In the genomic region with DNA sequence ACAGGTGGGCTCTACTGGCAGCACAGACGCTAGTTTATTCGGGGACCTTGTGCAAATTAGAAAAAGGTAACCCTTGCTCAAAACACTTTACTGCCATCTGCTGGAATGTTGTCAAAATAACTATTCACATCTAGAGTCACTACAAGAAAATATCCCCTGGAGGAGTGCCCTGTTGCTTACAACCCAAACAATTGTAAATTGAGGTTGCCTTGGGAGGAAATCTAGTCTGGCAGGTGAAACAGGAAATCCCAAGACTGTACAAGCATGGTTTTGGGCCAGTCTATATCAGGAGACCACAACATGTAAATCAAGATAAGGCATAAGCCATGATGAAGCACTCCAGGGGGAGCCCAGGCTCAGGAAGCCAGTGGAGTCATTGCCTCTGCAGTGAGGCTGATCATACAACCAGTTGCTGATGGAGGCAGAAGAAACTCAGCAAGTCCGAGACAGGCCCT, we compare ENCODE assay signal across 9 cellular contexts.
DNase-seq lines count a peak whose midpoint lies in the region; ATAC-seq and TF ChIP-seq lines count a peak whose summit lies in the region.
"Had no signal": no experiment of that assay in that cellular context is flagged by ENCODE, and none has a peak within 500 bp of the region (broad histone marks: within the 10 kb centered on the region; RNA-seq: fewer than 3 reads in every experiment).

No MANE protein-coding gene starts in this region.

- intact Hi-C loops in CD4-positive, alpha-beta memory T cell (cut with micrococcal nuclease), result loop anchor here (10.0 kb wide), 1 partner anchor 1426 kb away; no protein-coding TSS in a partner anchor
- intact Hi-C loops in PC-3 (cut with micrococcal nuclease), result loop anchor here (1.0 to 2.0 kb wide), 6 partner anchors 25 to 386 kb away; no protein-coding TSS in a partner anchor

- H3K9me2 ChIP-seq in PC-3 (replicated peaks; ENCODE audit: low read length), result no peaks in the 10 kb centered on the region

- CTCF ChIA-PET in CD4-positive, alpha-beta memory T cell (lab: Charles Lee; ENCODE audit: partially characterized antibody), result interaction anchor here (1.2 kb wide), 1 partner anchor 30 kb away, joined by 3 read pairs; no protein-coding TSS in a partner anchor
- CTCF ChIA-PET in PC-3 (lab: Charles Lee), result interaction anchor here (0.8 kb wide), 1 partner anchor 30 kb away, joined by 3 read pairs; no protein-coding TSS in a partner anchor

- no peaks in the 10 kb centered on the region for H3K36me3 Mint-ChIP-seq in CD4-positive, alpha-beta memory T cell
- H3K36me3 Mint-ChIP-seq in endodermal cell (ENCODE audit: low read depth), result no peaks in the 10 kb centered on the region
- no peaks in the 10 kb centered on the region for H3K36me3 Mint-ChIP-seq in nephron progenitor cell (ENCODE audit: low read depth)
- H3K36me3 Mint-ChIP-seq: naive thymus-derived CD8-positive, alpha-beta T cell had no signal

- H3K27ac Mint-ChIP-seq in CD4-positive, alpha-beta memory T cell, result no peak overlapping the region
- H3K27ac Mint-ChIP-seq in endodermal cell (no peak overlapping the region), nephron progenitor cell (no peak overlapping the region)
- H3K27ac Mint-ChIP-seq: naive thymus-derived CD8-positive, alpha-beta T cell had no signal

- H3K9me3 ChIP-seq in CD4-positive, alpha-beta memory T cell (ENCODE audit: control insufficient read depth in 1 of 2, low read length in 2 of 2), result no peaks in the 10 kb centered on the region
- no peaks in the 10 kb centered on the region for H3K9me3 ChIP-seq in PC-3 (ENCODE audit: low read length)
- no peaks in the 10 kb centered on the region for H3K9me3 ChIP-seq in endodermal cell (ENCODE audit: control insufficient read depth, low read length)

- peak overlapping the region in 1 of 8 donors; percentile 64 for H3K4me3 Mint-ChIP-seq in CD4-positive, alpha-beta memory T cell
- H3K4me3 Mint-ChIP-seq in endodermal cell (no peak overlapping the region), nephron progenitor cell (no peak overlapping the region)
- H3K4me3 Mint-ChIP-seq: naive thymus-derived CD8-positive, alpha-beta T cell had no signal

- 25 to 33% methylated on average over 3 of the region's 3 CpGs for WGBS in endodermal cell (ENCODE audit: insufficient coverage in 1 of 2, insufficient read length in 1 of 2), 2 experiments

- peaks cover 3% of the 10 kb centered on the region for H3K4me1 ChIP-seq in CD4-positive, alpha-beta memory T cell (ENCODE audit: insufficient read depth, low read length)
- H3K4me1 ChIP-seq in PC-3 (ENCODE audit: insufficient read depth, low read length) (0 out of 2 replicates have a peak, but pooled peaks cover 5% of the 10 kb centered on the region), endodermal cell (ENCODE audit: control insufficient read depth, insufficient read depth, low read length) (no peaks in the 10 kb centered on the region)

- ATAC-seq in GM18907 (IDR thresholded peaks at IDR 0.05; ENCODE audit: unreplicated experiment) (peak; percentile 68), PC-3 (peak; percentile 84)

- peak overlapping the region; percentile 2; the same call in 1 of the 2 replicates for H2AFZ ChIP-seq in PC-3 (ENCODE audit: low read length)

- no peaks in the 10 kb centered on the region for H3K9me3 Mint-ChIP-seq in CD4-positive, alpha-beta memory T cell
- H3K9me3 Mint-ChIP-seq in endodermal cell, result no peaks in the 10 kb centered on the region
- no peaks in the 10 kb centered on the region for H3K9me3 Mint-ChIP-seq in nephron progenitor cell
- H3K9me3 Mint-ChIP-seq: naive thymus-derived CD8-positive, alpha-beta T cell had no signal

- POLR2A ChIA-PET in CD4-positive, alpha-beta memory T cell (lab: Charles Lee; ENCODE audit: partially characterized antibody), result no interaction called here
- POLR2A ChIA-PET in PC-3 (lab: Charles Lee; ENCODE audit: unreplicated experiment), result no interaction called here

- H3K27me3 Mint-ChIP-seq in CD4-positive, alpha-beta memory T cell, result peaks cover 3 to 5% of the 10 kb centered on the region in 2 donors
- H3K27me3 Mint-ChIP-seq in endodermal cell (ENCODE audit: insufficient read depth), result peaks cover 3% of the 10 kb centered on the region
- peaks cover 17% of the 10 kb centered on the region for H3K27me3 Mint-ChIP-seq in nephron progenitor cell (ENCODE audit: low read depth, poor library complexity)

- no peaks in the 10 kb centered on the region for H4K20me1 ChIP-seq in PC-3 (ENCODE audit: low read length)

- H3F3A ChIP-seq in PC-3 (ENCODE audit: low read length, unreplicated experiment), result no peaks in the 10 kb centered on the region

- H3K4me1 Mint-ChIP-seq in CD4-positive, alpha-beta memory T cell, result peaks cover 4 to 6% (median 5%) of the 10 kb centered on the region in 4 donors
- H3K4me1 Mint-ChIP-seq in endodermal cell, result peaks cover 3% of the 10 kb centered on the region
- H3K4me1 Mint-ChIP-seq in nephron progenitor cell, result no peaks in the 10 kb centered on the region

- H3K27ac ChIP-seq in CD4-positive, alpha-beta memory T cell (ENCODE audit: low read depth, low read length), result no peak overlapping the region
- H3K27ac ChIP-seq in PC-3 (ENCODE audit: low read length) (no peak overlapping the region), endodermal cell (ENCODE audit: low read depth, low read length) (no peak overlapping the region)

- no peak overlapping the region for H3K4me3 ChIP-seq in CD4-positive, alpha-beta memory T cell (ENCODE audit: low read length in 2 of 2)
- H3K4me3 ChIP-seq in PC-3 (ENCODE audit: low read length), result no peak overlapping the region
- no peak overlapping the region for H3K4me3 ChIP-seq in endodermal cell (ENCODE audit: low read length)

- no TSS peak for BruUV-seq in PC-3 (replicated peaks; lab: Mats Ljungman, UMichigan)

- no peaks in the 10 kb centered on the region for H3K79me2 ChIP-seq in PC-3 (ENCODE audit: low read length)

- H3K4me2 ChIP-seq in PC-3 (ENCODE audit: low read length), result peak overlapping the region; percentile 23

- H3K9ac ChIP-seq in PC-3 (ENCODE audit: low read length), result no peak overlapping the region
- H3K9ac ChIP-seq in endodermal cell (ENCODE audit: extremely low read depth, low read length, poor library complexity, severe bottlenecking), result no peak overlapping the region

- no peaks in the 10 kb centered on the region for H3K27me3 ChIP-seq in CD4-positive, alpha-beta memory T cell (ENCODE audit: insufficient read depth, low read length)
- no peaks in the 10 kb centered on the region for H3K27me3 ChIP-seq in PC-3 (ENCODE audit: low read length)
- no peaks in the 10 kb centered on the region for H3K27me3 ChIP-seq in endodermal cell (ENCODE audit: control insufficient read depth, insufficient read depth, low read length, poor library complexity, severe bottlenecking)

- no peaks in the 10 kb centered on the region for H3K36me3 ChIP-seq in CD4-positive, alpha-beta memory T cell (ENCODE audit: insufficient read depth, low read length)
- no peaks in the 10 kb centered on the region for H3K36me3 ChIP-seq in PC-3 (ENCODE audit: low read depth, low read length)
- H3K36me3 ChIP-seq in endodermal cell (ENCODE audit: control insufficient read depth, insufficient read depth, low read length), result no peaks in the 10 kb centered on the region

- DNase-seq in CD4-positive, alpha-beta memory T cell, result peak in 4 of 5 donors; percentile 14 to 37 (median 23)
- peak; percentile 89 for DNase-seq in PC-3
- peak; percentile 56 for DNase-seq in endodermal cell
- peak; percentile 19 for DNase-seq in nephron progenitor cell
- DNase-seq in activated CD8-positive, alpha-beta memory T cell treated with anti-CD3 and anti-CD28 coated beads for 24 hours, result no peak
- DNase-seq in NK-92 treated with Interleukin-12 subunit alpha and Interleukin-12 subunit beta, amount 100 ng/mL, for 24 hours (lab: John Stamatoyannopoulos, UW), result no peak

- TF ChIP-seq CTCF in LNCAP (IDR thresholded peaks at IDR 0.05) (peak; percentile 73), PC-3 (conservative IDR thresholded peaks at IDR 0.05; ENCODE audit: low read depth, low read length) (peak; percentile 72), endodermal cell (conservative IDR thresholded peaks at IDR 0.05) (peak; percentile 79), nephron progenitor cell (IDR thresholded peaks at IDR 0.05) (peak; percentile 59)

Comparison
In these comparisons a context has a peak if more than half of its experiments do, and no peak if none do; other contexts are left out.
1. DNase-seq: peak in CD4-positive, alpha-beta memory T cell (4 of 5), PC-3 (single experiment), endodermal cell (single experiment) and nephron progenitor cell (single experiment); none in activated CD8-positive, alpha-beta memory T cell treated with anti-CD3 and anti-CD28 coated beads for 24 hours (single experiment) and NK-92 treated with Interleukin-12 subunit alpha and Interleukin-12 subunit beta, amount 100 ng/mL, for 24 hours (single experiment).
2. Peak in every context shown above with its lines, with median percentiles within 50 percentile points of each other: CTCF ChIP-seq.